ENCODE assay signal across 12 cellular contexts in genomic region chr3:156727519-156728205, GRCh38. TPM values are rescaled to one million over a fixed set of nuclear protein-coding genes. Genes with fewer than 3 reads are reported as not detected.
DNase-seq lines count a peak whose midpoint lies in the region; ATAC-seq and TF ChIP-seq lines count a peak whose summit lies in the region.
"Had no signal": no experiment of that assay in that cellular context is flagged by ENCODE, and none has a peak within 500 bp of the region (broad histone marks: within the 10 kb centered on the region; RNA-seq: fewer than 3 reads in every experiment).

No MANE protein-coding gene starts in this region.

- in situ Hi-C loops in GM23248 (cut with MboI) = no loop called here

- no peak overlapping the region for H3K9ac ChIP-seq in GM23248

- H3K9me2 ChIP-seq in GM23248 (ENCODE audit: insufficient read depth) = no peaks in the 10 kb centered on the region

- peaks cover 91% of the 10 kb centered on the region for H3F3A ChIP-seq in GM23248 (ENCODE audit: insufficient read depth)

- H3K9me3 ChIP-seq in GM23248 (ENCODE audit: low read depth) = no peaks in the 10 kb centered on the region
- no peaks in the 10 kb centered on the region for H3K9me3 ChIP-seq in osteoblast (ENCODE audit: low read depth, low read length)
- H3K9me3 ChIP-seq: esophagus squamous epithelium, upper lobe of left lung had no signal

- intact Hi-C loops in posterior cingulate gyrus (cut with DNase I) = no loop called here

- peak overlapping the region; percentile 66 for H3K27ac ChIP-seq in GM23248
- H3K27ac ChIP-seq in osteoblast (ENCODE audit: low read depth, low read length) = peak overlapping the region; percentile 43
- H3K27ac ChIP-seq: upper lobe of left lung had no signal

- H3K36me3 ChIP-seq in GM23248 (ENCODE audit: low read depth) (peaks cover 20% of the 10 kb centered on the region), osteoblast (ENCODE audit: insufficient read depth, low read length) (peaks cover 5% of the 10 kb centered on the region)
- H3K36me3 ChIP-seq: esophagus squamous epithelium, upper lobe of left lung had no signal

- no peak overlapping the region for H3K4me2 ChIP-seq in GM23248 (ENCODE audit: unreplicated experiment)
- no peak overlapping the region for H3K4me2 ChIP-seq in osteoblast (ENCODE audit: insufficient read depth, low read length)

- peaks cover 7% of the 10 kb centered on the region for H3K4me1 Mint-ChIP-seq in T-helper 2 cell treated with Interferon-gamma antibody and Interleukin-4, amounts not matched to agents 5 μg/mL and 100 μg/mL, for 36 hours (ENCODE audit: low read depth)

- peak; percentile 71 for ATAC-seq in HG03469 (IDR thresholded peaks at IDR 0.05; ENCODE audit: unreplicated experiment)

- H3K27ac Mint-ChIP-seq in T-helper 2 cell treated with Interferon-gamma antibody and Interleukin-4, amounts not matched to agents 5 μg/mL and 100 μg/mL, for 36 hours = no peak overlapping the region

- H3K4me3 ChIP-seq in GM23248 (no peak overlapping the region), osteoblast (ENCODE audit: insufficient read depth, low read length) (no peak overlapping the region)
- H3K4me3 ChIP-seq: esophagus squamous epithelium, upper lobe of left lung had no signal

- H2AFZ ChIP-seq in GM23248 = no peak overlapping the region
- H2AFZ ChIP-seq in osteoblast (ENCODE audit: low read length) = no peak overlapping the region

- H4K20me1 ChIP-seq in GM23248 (ENCODE audit: insufficient read depth) (no peaks in the 10 kb centered on the region), osteoblast (ENCODE audit: insufficient read depth, low read length) (no peaks in the 10 kb centered on the region)

- no peak overlapping the region for H3K4me3 Mint-ChIP-seq in T-helper 2 cell treated with Interferon-gamma antibody and Interleukin-4, amounts not matched to agents 5 μg/mL and 100 μg/mL, for 36 hours

- peaks cover 18% of the 10 kb centered on the region; the same call in 1 of the 2 replicates for H3K4me1 ChIP-seq in GM23248 (ENCODE audit: insufficient read depth)
- peaks cover 20% of the 10 kb centered on the region for H3K4me1 ChIP-seq in osteoblast (ENCODE audit: insufficient read depth, low read length)
- H3K4me1 ChIP-seq: upper lobe of left lung had no signal

- no peaks in the 10 kb centered on the region for H3K27me3 Mint-ChIP-seq in T-helper 2 cell treated with Interferon-gamma antibody and Interleukin-4, amounts not matched to agents 5 μg/mL and 100 μg/mL, for 36 hours (ENCODE audit: low read depth)

- DNase-seq in NCI-H510A treated with DMSO at 0.1 percent for 48 hours (lab: John Stamatoyannopoulos, UW) (peak; percentile 15), NCI-H510A (lab: John Stamatoyannopoulos, UW) (no peak), GM23248 (no peak), osteoblast (ENCODE audit: insufficient read length, low spot score, missing footprints) (no peak), NCI-H1930 (lab: John Stamatoyannopoulos, UW) (no peak), posterior cingulate gyrus (no peak)
- DNase-seq in T-helper 2 cell treated with Interferon-gamma antibody and Interleukin-4, amounts not matched to agents 5 μg/mL and 100 μg/mL, for 36 hours (ENCODE audit: low spot score) = no peak
- DNase-seq: esophagus squamous epithelium, NCI-H1436, upper lobe of left lung had no signal

- WGBS in GM23248 (ENCODE audit: low coverage in 1 of 2, low lambda C conversion rate in 2 of 2, missing lambda C conversion rate in 2 of 2), 2 experiments = 96 to 97% methylated on average over 3 of the region's 3 CpGs

- H3K79me2 ChIP-seq in GM23248 (ENCODE audit: insufficient read depth) (no peaks in the 10 kb centered on the region), osteoblast (ENCODE audit: insufficient read depth, low read length) (no peaks in the 10 kb centered on the region)

- TF ChIP-seq CTCF in osteoblast (IDR thresholded peaks at IDR 0.05; ENCODE audit: extremely low read depth, low read depth, low read length) = no peak

- H3K36me3 Mint-ChIP-seq in T-helper 2 cell treated with Interferon-gamma antibody and Interleukin-4, amounts not matched to agents 5 μg/mL and 100 μg/mL, for 36 hours (ENCODE audit: low read depth) = peaks cover 21% of the 10 kb centered on the region
- H3K36me3 Mint-ChIP-seq: activated naive CD4-positive, alpha-beta T cell treated with anti-CD3 and anti-CD28 coated beads, Interleukin-2, amount 50 U/mL, for 72 hours had no signal

- H3K9me3 Mint-ChIP-seq in T-helper 2 cell treated with Interferon-gamma antibody and Interleukin-4, amounts not matched to agents 5 μg/mL and 100 μg/mL, for 36 hours = no peaks in the 10 kb centered on the region
- H3K9me3 Mint-ChIP-seq: activated naive CD4-positive, alpha-beta T cell treated with anti-CD3 and anti-CD28 coated beads, Interleukin-2, amount 50 U/mL, for 72 hours had no signal

- H3K27me3 ChIP-seq in GM23248 (replicated peaks; ENCODE audit: insufficient read depth) (no peaks in the 10 kb centered on the region), osteoblast (ENCODE audit: insufficient read depth, low read length) (no peaks in the 10 kb centered on the region)
- H3K27me3 ChIP-seq: esophagus squamous epithelium, upper lobe of left lung had no signal

RNA-seq across cellular contexts. Expression of gene TIPARP, which starts 53.3 kb away (rescaled TPM):
- total RNA-seq in GM23248 (2014; rRNA removed; shearing (Covaris generic)) = 89.5 and 103 TPM in 2 replicates
- polyA plus RNA-seq in GM23248 (2016; fragmentation: Nextera tagmentation; extraction: Ambion mirVana) = 35.1 and 39.7 TPM in 2 replicates
- 28.2 and 30.4 TPM in 2 replicates for total RNA-seq in osteoblast
